ENCODE assay signal across 26 cellular contexts in the genomic region with DNA sequence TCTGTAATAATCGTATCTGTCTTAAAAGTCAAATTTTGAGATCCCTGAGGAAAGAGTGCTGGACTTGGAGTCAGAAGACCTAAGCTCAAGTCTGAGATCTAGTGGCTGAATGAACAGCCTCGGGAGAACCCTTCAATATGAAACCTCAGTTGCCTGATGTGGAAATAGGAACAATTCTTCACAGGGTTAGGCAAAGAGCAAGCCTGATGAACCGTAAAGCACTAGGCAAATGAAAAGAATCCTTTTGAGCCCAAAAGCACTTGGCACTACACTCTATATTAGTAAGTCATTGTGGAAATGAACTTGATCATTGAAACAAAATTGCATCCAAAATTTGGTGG. TPM values are rescaled to one million over a fixed set of nuclear protein-coding genes. Genes with fewer than 3 reads are reported as not detected.
DNase-seq lines count a peak whose midpoint lies in the region; ATAC-seq and TF ChIP-seq lines count a peak whose summit lies in the region.
"Had no signal": no experiment of that assay in that cellular context is flagged by ENCODE, and none has a peak within 500 bp of the region (broad histone marks: within the 10 kb centered on the region; RNA-seq: fewer than 3 reads in every experiment).

No MANE protein-coding gene starts in this region.

- no peak overlapping the region for H3K4me3 Mint-ChIP-seq in activated naive CD4-positive, alpha-beta T cell treated with anti-CD3 and anti-CD28 coated beads, Interleukin-2, amount 10 ng/mL, durations not matched to agents 7 days and 5 days
- H3K4me3 Mint-ChIP-seq in T-helper 17 cell, result no peak overlapping the region
- no peak overlapping the region for H3K4me3 Mint-ChIP-seq in naive thymus-derived CD8-positive, alpha-beta T cell
- H3K4me3 Mint-ChIP-seq: activated CD8-positive, alpha-beta T cell treated with anti-CD3 and anti-CD28 coated beads for 36 hours; activated naive CD8-positive, alpha-beta T cell treated with anti-CD3 and anti-CD28 coated beads for 36 hours; IgD-negative memory B cell; stimulated activated naive CD8-positive, alpha-beta T cell treated with anti-CD3 and anti-CD28 coated beads, Interleukin-15, amount 100 ng/mL, for 72 hours had no signal

- H3K9me3 ChIP-seq in T-helper 17 cell (ENCODE audit: control insufficient read depth, low read length, poor library complexity, severe bottlenecking), result no peaks in the 10 kb centered on the region
- H3K9me3 ChIP-seq in upper lobe of right lung, result no peaks in the 10 kb centered on the region
- H3K9me3 ChIP-seq: spleen had no signal

- H3K27ac Mint-ChIP-seq in activated naive CD4-positive, alpha-beta T cell treated with anti-CD3 and anti-CD28 coated beads, Interleukin-2, amount 50 U/mL, for 72 hours, result peak overlapping the region; percentile 18 to 36
- H3K27ac Mint-ChIP-seq in activated naive CD4-positive, alpha-beta T cell treated with anti-CD3 and anti-CD28 coated beads, Interleukin-2, amount 10 ng/mL, durations not matched to agents 7 days and 5 days, result no peak overlapping the region
- H3K27ac Mint-ChIP-seq in T-helper 17 cell, result peak overlapping the region; percentile 83
- peak overlapping the region in 8 of 10 donors; percentile 3 to 51 (median 16) for H3K27ac Mint-ChIP-seq in naive thymus-derived CD8-positive, alpha-beta T cell
- H3K27ac Mint-ChIP-seq: activated CD8-positive, alpha-beta T cell treated with anti-CD3 and anti-CD28 coated beads for 36 hours; activated naive CD8-positive, alpha-beta T cell treated with anti-CD3 and anti-CD28 coated beads for 36 hours had no signal

- ATAC-seq in activated naive CD4-positive, alpha-beta T cell treated with anti-CD3 and anti-CD28 coated beads, Interleukin-2, amount 50 U/mL, for 72 hours, result no peak
- ATAC-seq in T-helper 17 cell (no peak), upper lobe of right lung (no peak), HG02884 (IDR thresholded peaks at IDR 0.05; ENCODE audit: unreplicated experiment) (no peak), foreskin keratinocyte (no peak), GM18858 (IDR thresholded peaks at IDR 0.05; ENCODE audit: unreplicated experiment) (no peak)
- no peak for ATAC-seq in naive thymus-derived CD8-positive, alpha-beta T cell
- ATAC-seq: activated CD8-positive, alpha-beta T cell treated with anti-CD3 and anti-CD28 coated beads for 36 hours; stimulated activated naive CD8-positive, alpha-beta T cell treated with anti-CD3 and anti-CD28 coated beads, Interleukin-15, amount 100 ng/mL, for 72 hours had no signal

- H3K27ac ChIP-seq in upper lobe of right lung (peak overlapping the region; percentile 33), foreskin keratinocyte (no peak overlapping the region)
- H3K27ac ChIP-seq: C4-2B, VCaP had no signal

- H3K4me1 ChIP-seq in upper lobe of right lung, result peaks cover 29% of the 10 kb centered on the region
- H3K4me1 ChIP-seq in foreskin keratinocyte, result peaks cover 4% of the 10 kb centered on the region

- H3K27me3 Mint-ChIP-seq in activated naive CD4-positive, alpha-beta T cell treated with anti-CD3 and anti-CD28 coated beads, Interleukin-2, amount 10 ng/mL, durations not matched to agents 7 days and 5 days, result no peaks in the 10 kb centered on the region
- H3K27me3 Mint-ChIP-seq in T-helper 17 cell, result no peaks in the 10 kb centered on the region
- H3K27me3 Mint-ChIP-seq in naive thymus-derived CD8-positive, alpha-beta T cell, result no peaks in the 10 kb centered on the region
- H3K27me3 Mint-ChIP-seq: activated CD8-positive, alpha-beta T cell treated with anti-CD3 and anti-CD28 coated beads for 36 hours; activated naive CD8-positive, alpha-beta T cell treated with anti-CD3 and anti-CD28 coated beads for 36 hours; IgD-negative memory B cell; stimulated activated naive CD8-positive, alpha-beta T cell treated with anti-CD3 and anti-CD28 coated beads, Interleukin-15, amount 100 ng/mL, for 72 hours had no signal

- DNase-seq in activated naive CD4-positive, alpha-beta T cell treated with anti-CD3 and anti-CD28 coated beads, Interleukin-2, amount 50 U/mL, for 72 hours (ENCODE audit: low spot score in 2 of 2), result no peak
- no peak for DNase-seq in activated naive CD4-positive, alpha-beta T cell treated with anti-CD3 and anti-CD28 coated beads, Interleukin-2, amount 10 ng/mL, durations not matched to agents 7 days and 5 days
- DNase-seq in T-helper 17 cell, result no peak
- no peak for DNase-seq in naive thymus-derived CD8-positive, alpha-beta T cell
- DNase-seq in upper lobe of right lung, result no peak
- DNase-seq in foreskin keratinocyte, result no peak
- DNase-seq: ACHN; activated CD8-positive, alpha-beta T cell treated with anti-CD3 and anti-CD28 coated beads for 36 hours; activated naive CD8-positive, alpha-beta T cell treated with anti-CD3 and anti-CD28 coated beads for 36 hours; activated T-cell treated with anti-CD3 and anti-CD28 coated beads for 4 hours; effector CD4-positive, alpha-beta T cell; H7; left ventricle myocardium superior; NCI-H1417 treated with DMSO at 0.1 percent for 48 hours; NCI-H2107; NCI-H510A; occipital lobe; spleen; stimulated activated CD4-positive, alpha-beta T cell treated with anti-CD3 and anti-CD28 coated beads, Interleukin-4, amount 100 ng/mL, for 4 hours; stimulated activated naive CD8-positive, alpha-beta T cell treated with anti-CD3 and anti-CD28 coated beads, Interleukin-15, amount 100 ng/mL, for 72 hours; trophoblast cell had no signal

- intact Hi-C loops in upper lobe of right lung (cut with DNase I), result no loop called here

- no peaks in the 10 kb centered on the region for H3K4me1 Mint-ChIP-seq in activated naive CD4-positive, alpha-beta T cell treated with anti-CD3 and anti-CD28 coated beads, Interleukin-2, amount 10 ng/mL, durations not matched to agents 7 days and 5 days
- peaks cover 18% of the 10 kb centered on the region for H3K4me1 Mint-ChIP-seq in T-helper 17 cell
- H3K4me1 Mint-ChIP-seq in naive thymus-derived CD8-positive, alpha-beta T cell, result peaks cover 6 to 24% (median 13%) of the 10 kb centered on the region in 4 donors

- TF ChIP-seq CTCF in upper lobe of right lung (IDR thresholded peaks at IDR 0.05) (no peak), foreskin keratinocyte (conservative IDR thresholded peaks at IDR 0.05) (no peak)

- H3K9me3 Mint-ChIP-seq in activated naive CD4-positive, alpha-beta T cell treated with anti-CD3 and anti-CD28 coated beads, Interleukin-2, amount 50 U/mL, for 72 hours, result no peaks in the 10 kb centered on the region
- no peaks in the 10 kb centered on the region for H3K9me3 Mint-ChIP-seq in activated naive CD4-positive, alpha-beta T cell treated with anti-CD3 and anti-CD28 coated beads, Interleukin-2, amount 10 ng/mL, durations not matched to agents 7 days and 5 days
- no peaks in the 10 kb centered on the region for H3K9me3 Mint-ChIP-seq in naive thymus-derived CD8-positive, alpha-beta T cell
- H3K9me3 Mint-ChIP-seq: activated CD8-positive, alpha-beta T cell treated with anti-CD3 and anti-CD28 coated beads for 36 hours; activated naive CD8-positive, alpha-beta T cell treated with anti-CD3 and anti-CD28 coated beads for 36 hours; IgD-negative memory B cell; stimulated activated naive CD8-positive, alpha-beta T cell treated with anti-CD3 and anti-CD28 coated beads, Interleukin-15, amount 100 ng/mL, for 72 hours had no signal

- CTCF ChIA-PET in activated naive CD4-positive, alpha-beta T cell treated with anti-CD3 and anti-CD28 coated beads, Interleukin-2, amount 10 ng/mL, durations not matched to agents 7 days and 5 days (lab: Charles Lee), result interaction anchor here (0.9 to 1.4 kb wide), 3 partner anchors 9 to 758 kb away, joined by 3 to 4 read pairs (median 3); no protein-coding TSS in a partner anchor

- no peaks in the 10 kb centered on the region for H3K27me3 ChIP-seq in upper lobe of right lung
- H3K27me3 ChIP-seq in foreskin keratinocyte, result no peaks in the 10 kb centered on the region
- H3K27me3 ChIP-seq: spleen had no signal

- POLR2A ChIA-PET in naive thymus-derived CD8-positive, alpha-beta T cell (lab: Charles Lee), result interaction anchor here (0.9 kb wide), 1 partner anchor 21 kb away, joined by 4 read pairs; the partner anchor contains the start of gene TXNDC11

- peaks cover 77% of the 10 kb centered on the region for H3K36me3 ChIP-seq in upper lobe of right lung

- no peak overlapping the region for H3K4me3 ChIP-seq in upper lobe of right lung
- H3K4me3 ChIP-seq: spleen had no signal

- H3K36me3 Mint-ChIP-seq in activated naive CD4-positive, alpha-beta T cell treated with anti-CD3 and anti-CD28 coated beads, Interleukin-2, amount 50 U/mL, for 72 hours, result peaks cover 4 to 19% of the 10 kb centered on the region in 2 donors
- peaks cover 43% of the 10 kb centered on the region for H3K36me3 Mint-ChIP-seq in activated naive CD4-positive, alpha-beta T cell treated with anti-CD3 and anti-CD28 coated beads, Interleukin-2, amount 10 ng/mL, durations not matched to agents 7 days and 5 days
- peaks cover 11% of the 10 kb centered on the region for H3K36me3 Mint-ChIP-seq in T-helper 17 cell (ENCODE audit: low read depth)
- peaks cover 6 to 78% (median 11%) of the 10 kb centered on the region in 3 donors for H3K36me3 Mint-ChIP-seq in naive thymus-derived CD8-positive, alpha-beta T cell

RNA-seq across cellular contexts. Expression of gene TXNDC11, which starts 20.2 kb away (rescaled TPM):
- total RNA-seq in activated naive CD4-positive, alpha-beta T cell treated with anti-CD3 and anti-CD28 coated beads, Interleukin-2, amount 50 U/mL, for 72 hours, result 10 to 100 TPM; 26.3 to 32.9 TPM
- 100 to 1,000 TPM in 1 of 2 donors, 10 to 100 TPM in 1; 87.5 to 103 TPM for total RNA-seq in T-helper 17 cell
- 10 to 100 TPM; 35.3 to 41.8 TPM for total RNA-seq in naive thymus-derived CD8-positive, alpha-beta T cell
- 10 to 100 TPM; 31.8 to 46.8 (median 35.4) TPM for polyA plus RNA-seq in naive thymus-derived CD8-positive, alpha-beta T cell
- 99.2 TPM for total RNA-seq in upper lobe of right lung
- 38.9 and 41.5 TPM in 2 replicates for total RNA-seq in foreskin keratinocyte
- 34.4 and 39.5 TPM in 2 replicates for polyA plus RNA-seq in foreskin keratinocyte

RNA-seq across cellular contexts. Expression of gene SNN, which starts 54.2 kb away (rescaled TPM):
- total RNA-seq in activated naive CD4-positive, alpha-beta T cell treated with anti-CD3 and anti-CD28 coated beads, Interleukin-2, amount 50 U/mL, for 72 hours, result 10 to 100 TPM; 11.0 to 14.4 TPM
- total RNA-seq in T-helper 17 cell (10 to 100 TPM; 27.8 to 89.7 TPM), upper lobe of right lung (31.1 TPM), foreskin keratinocyte (11.5 and 14.2 TPM in 2 replicates)
- total RNA-seq in naive thymus-derived CD8-positive, alpha-beta T cell, result 10 to 100 TPM; 24.4 to 25.9 TPM
- 10 to 100 TPM; 16.0 to 26.9 (median 19.0) TPM for polyA plus RNA-seq in naive thymus-derived CD8-positive, alpha-beta T cell
- 7.9 and 11.4 TPM in 2 replicates for polyA plus RNA-seq in foreskin keratinocyte
